Comparison of ENCODE assay signal across 1 cellular context in genomic region chr18:50311573-50312106, GRCh38.
TF ChIP-seq lines count a peak whose summit lies in the region.

No MANE protein-coding gene starts in this region.

TF ChIP-seq in HepG2, 621 proteins besides CTCF, POLR2A, EP300 and RAD21:
- TF ChIP-seq ARID4A (CRISPR knock-in tag; IDR thresholded peaks at IDR 0.05; ENCODE audit: borderline replicate concordance), result no peak
- TF ChIP-seq RFX1 (IDR thresholded peaks at IDR 0.05), result no peak
- TF ChIP-seq HNF4A (CRISPR knock-in tag; IDR thresholded peaks at IDR 0.05), result peak; percentile 18; the same call in 1 of the 2 replicates
- no peak for TF ChIP-seq ZNF569 (CRISPR knock-in tag; IDR thresholded peaks at IDR 0.05; ENCODE audit: borderline replicate concordance)
- peak; percentile 53; the same call in 1 of the 2 replicates for TF ChIP-seq CEBPB (IDR thresholded peaks at IDR 0.05; ENCODE audit: borderline replicate concordance, low read depth, low read length)
- no peak for TF ChIP-seq KLF13 (CRISPR knock-in tag; IDR thresholded peaks at IDR 0.05)
- 0 out of 2 replicates have a peak, but pooled peaks have one; percentile 24 for TF ChIP-seq CEBPG (CRISPR knock-in tag; IDR thresholded peaks at IDR 0.05)
